In genomic region chr4:124111922-124112321, GRCh38 we compare ENCODE assay signal across 9 cellular contexts.
DNase-seq lines count a peak whose midpoint lies in the region; ATAC-seq and TF ChIP-seq lines count a peak whose summit lies in the region.
"Had no signal": no experiment of that assay in that cellular context is flagged by ENCODE, and none has a peak within 500 bp of the region (broad histone marks: within the 10 kb centered on the region; RNA-seq: fewer than 3 reads in every experiment).

No MANE protein-coding gene starts in this region.

- H3K9me3 Mint-ChIP-seq in nephron progenitor cell = peaks cover 11% of the 10 kb centered on the region
- no peaks in the 10 kb centered on the region for H3K9me3 Mint-ChIP-seq in stimulated activated effector memory CD8-positive, alpha-beta T cell treated with anti-CD3 and anti-CD28 coated beads, Interleukin-12 subunit alpha, Interleukin-12 subunit beta, amount 100 ng/mL, for 72 hours

- no peak overlapping the region for H3K4me3 ChIP-seq in epithelial cell of proximal tubule (ENCODE audit: low read depth, low read length)

- H3K4me3 Mint-ChIP-seq in nephron progenitor cell = no peak overlapping the region
- H3K4me3 Mint-ChIP-seq in stimulated activated effector memory CD8-positive, alpha-beta T cell treated with anti-CD3 and anti-CD28 coated beads, Interleukin-12 subunit alpha, Interleukin-12 subunit beta, amount 100 ng/mL, for 72 hours = no peak overlapping the region

- no peak overlapping the region for H3K27ac Mint-ChIP-seq in nephron progenitor cell
- no peak overlapping the region for H3K27ac Mint-ChIP-seq in stimulated activated effector memory CD8-positive, alpha-beta T cell treated with anti-CD3 and anti-CD28 coated beads, Interleukin-12 subunit alpha, Interleukin-12 subunit beta, amount 100 ng/mL, for 72 hours

- no peaks in the 10 kb centered on the region for H3K27me3 Mint-ChIP-seq in nephron progenitor cell (ENCODE audit: low read depth, poor library complexity)

- DNase-seq in NCI-H524 (lab: John Stamatoyannopoulos, UW) = peak; percentile 0 to 57
- DNase-seq in NCI-H524 treated with DMSO at 0.1 percent for 48 hours (lab: John Stamatoyannopoulos, UW) = no peak
- peak; percentile 82 for DNase-seq in OCI-M1 (lab: John Stamatoyannopoulos, UW)
- DNase-seq in epithelial cell of proximal tubule (ENCODE audit: low read depth) = peak; percentile 57
- DNase-seq in nephron progenitor cell = peak; percentile 45
- no peak for DNase-seq in stimulated activated effector memory CD8-positive, alpha-beta T cell treated with anti-CD3 and anti-CD28 coated beads, Interleukin-12 subunit alpha, Interleukin-12 subunit beta, amount 100 ng/mL, for 72 hours (ENCODE audit: low spot score in 2 of 2)
- DNase-seq: DND-41 had no signal

- H3K4me1 Mint-ChIP-seq in nephron progenitor cell = peaks cover 27% of the 10 kb centered on the region
- no peaks in the 10 kb centered on the region for H3K4me1 Mint-ChIP-seq in stimulated activated effector memory CD8-positive, alpha-beta T cell treated with anti-CD3 and anti-CD28 coated beads, Interleukin-12 subunit alpha, Interleukin-12 subunit beta, amount 100 ng/mL, for 72 hours

- peak; percentile 51 for ATAC-seq in HG03565 (IDR thresholded peaks at IDR 0.05; ENCODE audit: unreplicated experiment)
- no peak for ATAC-seq in HG02840 (IDR thresholded peaks at IDR 0.05; ENCODE audit: low FRiP score, unreplicated experiment)
- ATAC-seq in stimulated activated effector memory CD8-positive, alpha-beta T cell treated with anti-CD3 and anti-CD28 coated beads, Interleukin-12 subunit alpha, Interleukin-12 subunit beta, amount 100 ng/mL, for 72 hours = no peak

- peaks cover 16% of the 10 kb centered on the region for H3K36me3 Mint-ChIP-seq in nephron progenitor cell (ENCODE audit: low read depth)
- H3K36me3 Mint-ChIP-seq in stimulated activated effector memory CD8-positive, alpha-beta T cell treated with anti-CD3 and anti-CD28 coated beads, Interleukin-12 subunit alpha, Interleukin-12 subunit beta, amount 100 ng/mL, for 72 hours = no peaks in the 10 kb centered on the region

- TF ChIP-seq CTCF in epithelial cell of proximal tubule (conservative IDR thresholded peaks at IDR 0.05; ENCODE audit: low read depth, low read length) (peak; percentile 75), nephron progenitor cell (IDR thresholded peaks at IDR 0.05) (peak; percentile 80)

Comparison
In these comparisons a context has a peak if more than half of its experiments do, and no peak if none do; other contexts are left out.
1. DNase-seq: peak in NCI-H524 (2 of 2), OCI-M1 (single experiment), epithelial cell of proximal tubule (single experiment) and nephron progenitor cell (single experiment); none in NCI-H524 treated with DMSO at 0.1 percent for 48 hours (single experiment) and stimulated activated effector memory CD8-positive, alpha-beta T cell treated with anti-CD3 and anti-CD28 coated beads, Interleukin-12 subunit alpha, Interleukin-12 subunit beta, amount 100 ng/mL, for 72 hours (0 of 2).